ENCODE assay signal across 30 cellular contexts in genomic region chr20:46229478-46229877, GRCh38.
DNase-seq lines count a peak whose midpoint lies in the region; ATAC-seq, FAIRE-seq and TF ChIP-seq lines count a peak whose summit lies in the region.
"Had no signal": no experiment of that assay in that cellular context is flagged by ENCODE, and none has a peak within 500 bp of the region (broad histone marks: within the 10 kb centered on the region; RNA-seq: fewer than 3 reads in every experiment).

No MANE protein-coding gene starts in this region.

- no peaks in the 10 kb centered on the region for H3K36me3 Mint-ChIP-seq in HFFc6 (ENCODE audit: low read depth)
- H3K36me3 Mint-ChIP-seq: activated naive CD4-positive, alpha-beta T cell treated with anti-CD3 and anti-CD28 coated beads, Interleukin-2, amount 10 ng/mL, durations not matched to agents 7 days and 5 days; naive thymus-derived CD4-positive, alpha-beta T cell had no signal

- TF ChIP-seq CTCF in A549 (IDR thresholded peaks at IDR 0.05), result no peak
- TF ChIP-seq CTCF in HEK293 (tag by site-specific recombination; IDR thresholded peaks at IDR 0.05), result no peak
- TF ChIP-seq CTCF in PC-3 (conservative IDR thresholded peaks at IDR 0.05; ENCODE audit: low read depth, low read length), result no peak
- no peak for TF ChIP-seq CTCF in choroid plexus epithelial cell (conservative IDR thresholded peaks at IDR 0.05; ENCODE audit: low read depth, low read length)
- TF ChIP-seq CTCF in dorsolateral prefrontal cortex (IDR thresholded peaks at IDR 0.05 in 54 of 56, conservative IDR thresholded peaks at IDR 0.05 in 2 of 56; ENCODE audit: low read depth in 1 of 56, partially characterized antibody in 56 of 56), result no peak
- no peak for TF ChIP-seq CTCF in HFFc6 (IDR thresholded peaks at IDR 0.05)

- H2AFZ ChIP-seq in PC-3 (ENCODE audit: low read length), result no peak overlapping the region

- H3K4me2 ChIP-seq in A549 (no peak overlapping the region), PC-3 (ENCODE audit: low read length) (no peak overlapping the region)
- H3K4me2 ChIP-seq: KMS-11 had no signal

- no peak for FAIRE-seq in A549 (lab: Jason Lieb, UNC)
- FAIRE-seq: frontal cortex, GM12891, kidney had no signal

- no peak for TF ChIP-seq POLR2A in A549 (IDR thresholded peaks at IDR 0.05; ENCODE audit: low read length)

- H3K27ac Mint-ChIP-seq in HFFc6, result no peak overlapping the region
- H3K27ac Mint-ChIP-seq: activated CD4-positive, alpha-beta T cell treated with anti-CD3 and anti-CD28 coated beads for 36 hours; activated naive CD4-positive, alpha-beta T cell treated with anti-CD3 and anti-CD28 coated beads, Interleukin-2, amount 10 ng/mL, durations not matched to agents 7 days and 5 days; activated T-helper 17 cell treated with anti-CD3 and anti-CD28 coated beads, Interleukin-2, amount 50 U/mL, for 72 hours; naive thymus-derived CD4-positive, alpha-beta T cell had no signal

- peaks cover 7% of the 10 kb centered on the region for H3K4me1 Mint-ChIP-seq in HFFc6 (ENCODE audit: low read depth)
- H3K4me1 Mint-ChIP-seq: activated CD4-positive, alpha-beta T cell treated with anti-CD3 and anti-CD28 coated beads for 36 hours; activated naive CD4-positive, alpha-beta T cell treated with anti-CD3 and anti-CD28 coated beads, Interleukin-2, amount 10 ng/mL, durations not matched to agents 7 days and 5 days; activated T-helper 17 cell treated with anti-CD3 and anti-CD28 coated beads, Interleukin-2, amount 50 U/mL, for 72 hours had no signal

- H3K79me2 ChIP-seq in PC-3 (ENCODE audit: low read length), result no peaks in the 10 kb centered on the region

- TF ChIP-seq EP300 in A549 (IDR thresholded peaks at IDR 0.05), result no peak

- TF ChIP-seq RAD21 in A549 (conservative IDR thresholded peaks at IDR 0.05 in 1 of 2, IDR thresholded peaks at IDR 0.05 in 1 of 2), result no peak

- POLR2A ChIA-PET in A549 (lab: Yijun Ruan, JAX), result no interaction called here
- POLR2A ChIA-PET in HEK293 (lab: Yijun Ruan, JAX), result interaction anchor here (1.7 kb wide), 1 partner anchor 14 kb away, joined by 5 read pairs; no protein-coding TSS in a partner anchor
- POLR2A ChIA-PET in PC-3 (lab: Charles Lee; ENCODE audit: unreplicated experiment), result no interaction called here

- no peaks in the 10 kb centered on the region for H3K9me3 ChIP-seq in A549
- no peaks in the 10 kb centered on the region for H3K9me3 ChIP-seq in HEK293 (ENCODE audit: control insufficient read depth, insufficient read depth, low read depth, low read length)
- H3K9me3 ChIP-seq in PC-3 (ENCODE audit: low read length), result no peaks in the 10 kb centered on the region
- H3K9me3 ChIP-seq: adrenal gland, body of pancreas, heart right ventricle, prostate gland, tibial nerve had no signal

- no peak overlapping the region for H3K9ac ChIP-seq in PC-3 (ENCODE audit: low read length)
- H3K9ac ChIP-seq: KMS-11 had no signal

- ATAC-seq in A549 (no peak), PC-3 (no peak)
- ATAC-seq: activated CD4-positive, alpha-beta T cell treated with anti-CD3 and anti-CD28 coated beads for 36 hours; activated T-helper 17 cell treated with anti-CD3 and anti-CD28 coated beads, Interleukin-2, amount 50 U/mL, for 72 hours; body of pancreas; heart right ventricle; naive thymus-derived CD4-positive, alpha-beta T cell; sciatic nerve had no signal

- H3K27me3 ChIP-seq in PC-3 (ENCODE audit: low read length), result peaks cover 36% of the 10 kb centered on the region
- peaks cover 0 to 12% (median 0%) of the 10 kb centered on the region in 45 donors for H3K27me3 ChIP-seq in dorsolateral prefrontal cortex
- H3K27me3 ChIP-seq: adrenal gland, body of pancreas had no signal

- no peaks in the 10 kb centered on the region for H3K9me3 Mint-ChIP-seq in HFFc6
- H3K9me3 Mint-ChIP-seq: activated naive CD4-positive, alpha-beta T cell treated with anti-CD3 and anti-CD28 coated beads, Interleukin-2, amount 10 ng/mL, durations not matched to agents 7 days and 5 days; activated T-helper 17 cell treated with anti-CD3 and anti-CD28 coated beads, Interleukin-2, amount 50 U/mL, for 72 hours had no signal

- no peaks in the 10 kb centered on the region for H4K20me1 ChIP-seq in PC-3 (ENCODE audit: low read length)

- H3K36me3 ChIP-seq in HEK293 (ENCODE audit: control insufficient read depth in 2 of 2, insufficient read depth in 1 of 2, low read length in 2 of 2) (no peaks in the 10 kb centered on the region), PC-3 (ENCODE audit: low read depth, low read length) (no peaks in the 10 kb centered on the region)
- H3K36me3 ChIP-seq: adrenal gland, heart right ventricle, prostate gland, tibial nerve had no signal

- H3K4me1 ChIP-seq in A549 (0 out of 3 replicates have a peak, but pooled peaks cover 4% of the 10 kb centered on the region), HEK293 (ENCODE audit: control insufficient read depth, insufficient read depth, low read length) (no peaks in the 10 kb centered on the region), PC-3 (ENCODE audit: insufficient read depth, low read length) (0 out of 2 replicates have a peak, but pooled peaks cover 5% of the 10 kb centered on the region)
- H3K4me1 ChIP-seq: adrenal gland, body of pancreas, heart right ventricle, prostate gland, tibial nerve had no signal

- no peaks in the 10 kb centered on the region for H3F3A ChIP-seq in PC-3 (ENCODE audit: low read length, unreplicated experiment)

- H3K4me3 ChIP-seq in A549 (no peak overlapping the region), HEK293 (ENCODE audit: low read depth, low read length) (no peak overlapping the region), PC-3 (ENCODE audit: low read length) (no peak overlapping the region), choroid plexus epithelial cell (ENCODE audit: low read depth, low read length) (no peak overlapping the region), dorsolateral prefrontal cortex (no peak overlapping the region)
- H3K4me3 ChIP-seq: adrenal gland, body of pancreas, heart right ventricle, prostate gland, tibial nerve had no signal

- CTCF ChIA-PET in A549 (lab: Yijun Ruan, JAX) (no interaction called here), HEK293 (lab: Yijun Ruan, JAX) (interaction anchor here (1.2 to 1.5 kb wide), 2 partner anchors 24 to 54 kb away, joined by 4 to 5 read pairs; no protein-coding TSS in a partner anchor), PC-3 (lab: Charles Lee) (no interaction called here)

- H3K27ac ChIP-seq in A549 (no peak overlapping the region), HEK293 (ENCODE audit: extremely low read depth, low read depth, low read length) (no peak overlapping the region), PC-3 (ENCODE audit: low read length) (no peak overlapping the region), dorsolateral prefrontal cortex (peak overlapping the region in 1 of 59 donors; percentile 10)
- H3K27ac ChIP-seq: adrenal gland, body of pancreas, heart right ventricle, KMS-11, prostate gland, tibial nerve had no signal

- BruUV-seq in PC-3 (replicated peaks; lab: Mats Ljungman, UMichigan), result no TSS peak

- no peak overlapping the region for H3K4me3 Mint-ChIP-seq in HFFc6
- H3K4me3 Mint-ChIP-seq: activated CD4-positive, alpha-beta T cell treated with anti-CD3 and anti-CD28 coated beads for 36 hours; activated naive CD4-positive, alpha-beta T cell treated with anti-CD3 and anti-CD28 coated beads, Interleukin-2, amount 10 ng/mL, durations not matched to agents 7 days and 5 days; activated T-helper 17 cell treated with anti-CD3 and anti-CD28 coated beads, Interleukin-2, amount 50 U/mL, for 72 hours; naive thymus-derived CD4-positive, alpha-beta T cell had no signal

- WGBS in A549 (ENCODE audit: missing lambda C conversion rate), result 7% methylated on average over 3 of the region's 3 CpGs

- H3K27me3 Mint-ChIP-seq in HFFc6 (ENCODE audit: insufficient read depth), result peaks cover 18% of the 10 kb centered on the region

- no peak for DNase-seq in A549 (ENCODE audit: low read depth in 1 of 2, low spot score in 1 of 2)
- DNase-seq in PC-3, result peak; percentile 26
- peak; percentile 16 for DNase-seq in choroid plexus epithelial cell (ENCODE audit: low read depth)
- DNase-seq in dorsolateral prefrontal cortex, result no peak
- DNase-seq in HFFc6, result no peak
- no peak for DNase-seq in NCI-H2029 treated with DMSO at 0.1 percent for 48 hours (lab: John Stamatoyannopoulos, UW)
- no peak for DNase-seq in middle frontal gyrus (ENCODE audit: extremely low spot score, low spot score)
- DNase-seq: activated CD4-positive, alpha-beta T cell treated with anti-CD3 and anti-CD28 coated beads for 36 hours; activated naive CD4-positive, alpha-beta T cell treated with anti-CD3 and anti-CD28 coated beads, Interleukin-2, amount 10 ng/mL, durations not matched to agents 7 days and 5 days; adrenal gland; body of pancreas; cerebellar nuclear complex; heart right ventricle; kidney; midbrain; naive thymus-derived CD4-positive, alpha-beta T cell; NCI-H1436 treated with DMSO at 0.1 percent for 48 hours; NCI-H446; nucleus accumbens; Right ventricle myocardium superior; stimulated activated CD4-positive, alpha-beta T cell treated with anti-CD3 and anti-CD28 coated beads, Interleukin-12 subunit alpha, Interleukin-12 subunit beta, amount 100 ng/mL, for 4 hours; stimulated activated CD4-positive, alpha-beta T cell treated with anti-CD3 and anti-CD28 coated beads, Interleukin-4, amount 100 ng/mL, for 1 hour had no signal

- no peaks in the 10 kb centered on the region for H3K9me2 ChIP-seq in PC-3 (replicated peaks; ENCODE audit: low read length)

- intact Hi-C loops in PC-3 (cut with micrococcal nuclease), result no loop called here
- intact Hi-C loops in dorsolateral prefrontal cortex (cut with DNase I), result no loop called here

TF ChIP-seq in HEK293, 187 proteins besides CTCF, POLR2A, EP300 and RAD21 (continues in another document):
- TF ChIP-seq ZNF211 (tag by site-specific recombination; IDR thresholded peaks at IDR 0.05; ENCODE audit: low read depth), result no peak
- TF ChIP-seq ZNF394 (tag by site-specific recombination; IDR thresholded peaks at IDR 0.05; ENCODE audit: borderline replicate concordance), result no peak

Comparison
In these comparisons a context has a peak if more than half of its experiments do, and no peak if none do; other contexts are left out.
1. DNase-seq: peak in PC-3 (single experiment) and choroid plexus epithelial cell (single experiment); none in A549 (0 of 2), dorsolateral prefrontal cortex (0 of 10), HFFc6 (single experiment), NCI-H2029 treated with DMSO at 0.1 percent for 48 hours (single experiment) and middle frontal gyrus (single experiment).
2. Of the 5 proteins assayed by ChIP-seq in both HEK293 and A549: peak only in HEK293: none; only in A549: none; in both: REST; in neither: 4.